ENCODE assay signal across 14 cellular contexts in the genomic region with DNA sequence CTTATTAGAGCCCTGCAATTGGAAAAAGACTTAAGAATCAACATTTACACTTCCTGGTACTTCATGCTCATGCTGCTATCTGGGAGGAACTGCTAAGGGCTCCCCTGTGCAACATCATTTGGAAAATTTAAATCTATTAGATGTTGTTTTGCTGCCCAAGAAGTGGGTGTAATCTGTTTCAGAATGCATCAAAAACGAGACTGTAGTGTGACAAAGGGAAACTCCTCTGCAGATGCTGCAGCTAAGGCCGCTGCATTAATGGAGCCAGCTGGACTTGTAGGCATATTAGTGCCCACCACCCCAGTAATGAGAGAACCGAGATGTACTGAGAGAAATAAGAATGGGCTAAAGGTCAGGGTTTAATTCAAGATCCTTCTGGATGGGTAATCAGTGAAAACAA. TPM values are rescaled to one million over a fixed set of nuclear protein-coding genes. Genes with fewer than 3 reads are reported as not detected.
A peak's percentile ranks its signal among the peaks of the same experiment; 100 is the strongest.
DNase-seq lines count a peak whose midpoint lies in the region; ATAC-seq and FAIRE-seq lines count a peak whose summit lies in the region.
"Had no signal": no experiment of that assay in that cellular context is flagged by ENCODE, and none has a peak within 500 bp of the region (broad histone marks: within the 10 kb centered on the region; RNA-seq: fewer than 3 reads in every experiment).

No MANE protein-coding gene starts in this region.

- no peak for DNase-seq in putamen (ENCODE audit: low spot score)
- DNase-seq in frontal cortex (ENCODE audit: low spot score in 2 of 2), result no peak
- no peak for DNase-seq in NCI-H345 (lab: John Stamatoyannopoulos, UW)
- no peak for DNase-seq in T1000 (lab: John Stamatoyannopoulos, UW)
- DNase-seq: Caco-2; CD4-positive, CD25-positive, alpha-beta regulatory T cell; EL; H7; NCI-H1417; NCI-H2029 treated with DMSO at 0.1 percent for 48 hours; NCI-H510A treated with DMSO at 0.1 percent for 48 hours had no signal

- FAIRE-seq in frontal cortex (lab: Jason Lieb, UNC), result no peak

- peak; percentile 60 for ATAC-seq in GM18868 (IDR thresholded peaks at IDR 0.05; ENCODE audit: unreplicated experiment)
- ATAC-seq in HG02588 (IDR thresholded peaks at IDR 0.05; ENCODE audit: unreplicated experiment), result peak; percentile 59
- ATAC-seq in HG03439 (IDR thresholded peaks at IDR 0.05; ENCODE audit: unreplicated experiment), result peak; percentile 61

RNA-seq across cellular contexts. Expression of a gene that starts 11.1 kb away (rescaled TPM):
- 221 TPM for total RNA-seq in frontal cortex

RNA-seq across cellular contexts. Expression of a gene that starts 35.0 kb away (rescaled TPM):
- total RNA-seq in frontal cortex, result 176 TPM

RNA-seq across cellular contexts. Expression of a gene that starts 53.0 kb away (rescaled TPM):
- 6.1 TPM for total RNA-seq in frontal cortex
